Comparison of ENCODE assay signal across 10 cellular contexts in the genomic region with DNA sequence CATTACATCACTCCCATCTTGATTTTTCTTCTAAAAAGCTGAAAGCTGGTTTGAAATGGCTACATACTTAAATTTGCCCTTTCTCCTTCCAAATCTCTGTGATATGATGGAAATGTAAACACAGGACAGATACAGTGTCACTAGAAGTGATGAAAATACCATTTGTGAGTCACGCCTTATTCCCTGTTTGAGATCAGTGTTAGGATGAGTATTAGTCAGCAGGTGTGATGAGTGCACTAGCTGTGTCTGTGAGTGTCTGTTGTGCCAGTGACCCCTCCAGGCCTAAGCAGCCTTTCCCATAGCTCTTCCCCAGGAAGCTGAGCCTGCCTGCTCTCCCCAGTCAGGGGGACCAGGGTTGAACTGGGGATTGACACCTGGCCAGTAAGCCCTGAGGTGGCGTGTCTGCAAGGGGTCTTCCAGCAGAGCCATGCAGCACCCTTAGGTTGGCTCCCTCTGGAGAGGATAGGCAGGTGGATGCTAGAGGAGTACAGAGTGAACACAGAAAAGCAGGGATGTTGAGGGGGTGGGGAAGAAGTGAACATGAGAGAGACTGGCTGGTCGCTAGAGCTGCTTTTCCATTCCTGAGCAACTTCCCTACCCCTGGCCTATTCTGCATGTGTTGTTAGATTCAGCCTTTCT.
DNase-seq lines count a peak whose midpoint lies in the region; ATAC-seq lines count a peak whose summit lies in the region.
"Had no signal": no experiment of that assay in that cellular context is flagged by ENCODE, and none has a peak within 500 bp of the region (broad histone marks: within the 10 kb centered on the region; RNA-seq: fewer than 3 reads in every experiment).

No MANE protein-coding gene starts in this region.

- peak; percentile 55 for DNase-seq in ELR (ENCODE audit: low read depth)
- DNase-seq in epithelial cell of prostate (ENCODE audit: low read depth, low spot score): peak; percentile 31
- DNase-seq in NOMO-1 (lab: John Stamatoyannopoulos, UW; ENCODE audit: unreplicated experiment in 2 of 2): no peak
- DNase-seq in ACHN: no peak
- DNase-seq in NCI-H2081 (lab: John Stamatoyannopoulos, UW): no peak
- no peak for DNase-seq in NCI-H146 (lab: John Stamatoyannopoulos, UW)
- DNase-seq: NK-92 treated with Interleukin-12 subunit alpha and Interleukin-12 subunit beta, amount 100 ng/mL, for 24 hours had no signal

- in situ Hi-C loops in ACHN (cut with HindIII; ENCODE audit: low pct_ligation_motif_present, low pct_unique_long_range_greater_than_20kb, low sequenced_read_pairs): no loop called here

- no peak overlapping the region for H3K27ac ChIP-seq in epithelial cell of prostate
- H3K27ac ChIP-seq: parathyroid adenoma had no signal

- ATAC-seq in GM19351 (IDR thresholded peaks at IDR 0.05; ENCODE audit: unreplicated experiment): peak; percentile 90
- peak; percentile 91 for ATAC-seq in HG03378 (IDR thresholded peaks at IDR 0.05; ENCODE audit: unreplicated experiment)

Comparison
In these comparisons a context has a peak if more than half of its experiments do, and no peak if none do; other contexts are left out.
1. DNase-seq: peak in ELR (single experiment) and epithelial cell of prostate (single experiment); none in NOMO-1 (0 of 2), ACHN (single experiment), NCI-H2081 (0 of 2) and NCI-H146 (single experiment).